In genomic region chr1:231020139-231020601, GRCh38 we compare ENCODE assay signal across 1 cellular context.
TF ChIP-seq lines count a peak whose summit lies in the region.

No MANE protein-coding gene starts in this region.

TF ChIP-seq in GM23338, 12 proteins besides CTCF, POLR2A, EP300 and RAD21 (continued from another document):
- TF ChIP-seq, protein P1, sequence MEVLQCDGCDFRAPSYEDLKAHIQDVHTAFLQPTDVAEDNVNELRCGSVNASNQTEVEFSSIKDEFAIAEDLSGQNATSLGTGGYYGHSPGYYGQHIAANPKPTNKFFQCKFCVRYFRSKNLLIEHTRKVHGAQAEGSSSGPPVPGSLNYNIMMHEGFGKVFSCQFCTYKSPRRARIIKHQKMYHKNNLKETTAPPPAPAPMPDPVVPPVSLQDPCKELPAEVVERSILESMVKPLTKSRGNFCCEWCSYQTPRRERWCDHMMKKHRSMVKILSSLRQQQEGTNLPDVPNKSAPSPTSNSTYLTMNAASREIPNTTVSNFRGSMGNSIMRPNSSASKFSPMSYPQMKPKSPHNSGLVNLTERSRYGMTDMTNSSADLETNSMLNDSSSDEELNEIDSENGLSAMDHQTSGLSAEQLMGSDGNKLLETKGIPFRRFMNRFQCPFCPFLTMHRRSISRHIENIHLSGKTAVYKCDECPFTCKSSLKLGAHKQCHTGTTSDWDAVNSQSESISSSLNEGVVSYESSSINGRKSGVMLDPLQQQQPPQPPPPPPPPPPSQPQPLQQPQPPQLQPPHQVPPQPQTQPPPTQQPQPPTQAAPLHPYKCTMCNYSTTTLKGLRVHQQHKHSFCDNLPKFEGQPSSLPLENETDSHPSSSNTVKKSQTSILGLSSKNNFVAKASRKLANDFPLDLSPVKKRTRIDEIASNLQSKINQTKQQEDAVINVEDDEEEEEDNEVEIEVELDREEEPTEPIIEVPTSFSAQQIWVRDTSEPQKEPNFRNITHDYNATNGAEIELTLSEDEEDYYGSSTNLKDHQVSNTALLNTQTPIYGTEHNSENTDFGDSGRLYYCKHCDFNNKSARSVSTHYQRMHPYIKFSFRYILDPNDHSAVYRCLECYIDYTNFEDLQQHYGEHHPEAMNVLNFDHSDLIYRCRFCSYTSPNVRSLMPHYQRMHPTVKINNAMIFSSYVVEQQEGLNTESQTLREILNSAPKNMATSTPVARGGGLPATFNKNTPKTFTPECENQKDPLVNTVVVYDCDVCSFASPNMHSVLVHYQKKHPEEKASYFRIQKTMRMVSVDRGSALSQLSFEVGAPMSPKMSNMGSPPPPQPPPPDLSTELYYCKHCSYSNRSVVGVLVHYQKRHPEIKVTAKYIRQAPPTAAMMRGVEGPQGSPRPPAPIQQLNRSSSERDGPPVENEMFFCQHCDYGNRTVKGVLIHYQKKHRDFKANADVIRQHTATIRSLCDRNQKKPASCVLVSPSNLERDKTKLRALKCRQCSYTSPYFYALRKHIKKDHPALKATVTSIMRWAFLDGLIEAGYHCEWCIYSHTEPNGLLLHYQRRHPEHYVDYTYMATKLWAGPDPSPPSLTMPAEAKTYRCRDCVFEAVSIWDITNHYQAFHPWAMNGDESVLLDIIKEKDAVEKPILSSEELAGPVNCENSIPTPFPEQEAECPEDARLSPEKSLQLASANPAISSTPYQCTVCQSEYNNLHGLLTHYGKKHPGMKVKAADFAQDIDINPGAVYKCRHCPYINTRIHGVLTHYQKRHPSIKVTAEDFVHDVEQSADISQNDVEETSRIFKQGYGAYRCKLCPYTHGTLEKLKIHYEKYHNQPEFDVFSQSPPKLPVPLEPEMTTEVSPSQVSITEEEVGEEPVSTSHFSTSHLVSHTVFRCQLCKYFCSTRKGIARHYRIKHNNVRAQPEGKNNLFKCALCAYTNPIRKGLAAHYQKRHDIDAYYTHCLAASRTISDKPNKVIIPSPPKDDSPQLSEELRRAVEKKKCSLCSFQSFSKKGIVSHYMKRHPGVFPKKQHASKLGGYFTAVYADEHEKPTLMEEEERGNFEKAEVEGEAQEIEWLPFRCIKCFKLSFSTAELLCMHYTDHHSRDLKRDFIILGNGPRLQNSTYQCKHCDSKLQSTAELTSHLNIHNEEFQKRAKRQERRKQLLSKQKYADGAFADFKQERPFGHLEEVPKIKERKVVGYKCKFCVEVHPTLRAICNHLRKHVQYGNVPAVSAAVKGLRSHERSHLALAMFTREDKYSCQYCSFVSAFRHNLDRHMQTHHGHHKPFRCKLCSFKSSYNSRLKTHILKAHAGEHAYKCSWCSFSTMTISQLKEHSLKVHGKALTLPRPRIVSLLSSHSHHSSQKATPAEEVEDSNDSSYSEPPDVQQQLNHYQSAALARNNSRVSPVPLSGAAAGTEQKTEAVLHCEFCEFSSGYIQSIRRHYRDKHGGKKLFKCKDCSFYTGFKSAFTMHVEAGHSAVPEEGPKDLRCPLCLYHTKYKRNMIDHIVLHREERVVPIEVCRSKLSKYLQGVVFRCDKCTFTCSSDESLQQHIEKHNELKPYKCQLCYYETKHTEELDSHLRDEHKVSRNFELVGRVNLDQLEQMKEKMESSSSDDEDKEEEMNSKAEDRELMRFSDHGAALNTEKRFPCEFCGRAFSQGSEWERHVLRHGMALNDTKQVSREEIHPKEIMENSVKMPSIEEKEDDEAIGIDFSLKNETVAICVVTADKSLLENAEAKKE (CRISPR knock-in tag; IDR thresholded peaks at IDR 0.05) = no peak
- TF ChIP-seq STAT1 (IDR thresholded peaks at IDR 0.05; ENCODE audit: unreplicated experiment) (no peak), ZNF114 (CRISPR knock-in tag; IDR thresholded peaks at IDR 0.05) (no peak), ZNF331 (CRISPR knock-in tag; IDR thresholded peaks at IDR 0.05; ENCODE audit: low read depth) (no peak)
